Comparison of ENCODE assay signal across 1 cellular context in the genomic region with DNA sequence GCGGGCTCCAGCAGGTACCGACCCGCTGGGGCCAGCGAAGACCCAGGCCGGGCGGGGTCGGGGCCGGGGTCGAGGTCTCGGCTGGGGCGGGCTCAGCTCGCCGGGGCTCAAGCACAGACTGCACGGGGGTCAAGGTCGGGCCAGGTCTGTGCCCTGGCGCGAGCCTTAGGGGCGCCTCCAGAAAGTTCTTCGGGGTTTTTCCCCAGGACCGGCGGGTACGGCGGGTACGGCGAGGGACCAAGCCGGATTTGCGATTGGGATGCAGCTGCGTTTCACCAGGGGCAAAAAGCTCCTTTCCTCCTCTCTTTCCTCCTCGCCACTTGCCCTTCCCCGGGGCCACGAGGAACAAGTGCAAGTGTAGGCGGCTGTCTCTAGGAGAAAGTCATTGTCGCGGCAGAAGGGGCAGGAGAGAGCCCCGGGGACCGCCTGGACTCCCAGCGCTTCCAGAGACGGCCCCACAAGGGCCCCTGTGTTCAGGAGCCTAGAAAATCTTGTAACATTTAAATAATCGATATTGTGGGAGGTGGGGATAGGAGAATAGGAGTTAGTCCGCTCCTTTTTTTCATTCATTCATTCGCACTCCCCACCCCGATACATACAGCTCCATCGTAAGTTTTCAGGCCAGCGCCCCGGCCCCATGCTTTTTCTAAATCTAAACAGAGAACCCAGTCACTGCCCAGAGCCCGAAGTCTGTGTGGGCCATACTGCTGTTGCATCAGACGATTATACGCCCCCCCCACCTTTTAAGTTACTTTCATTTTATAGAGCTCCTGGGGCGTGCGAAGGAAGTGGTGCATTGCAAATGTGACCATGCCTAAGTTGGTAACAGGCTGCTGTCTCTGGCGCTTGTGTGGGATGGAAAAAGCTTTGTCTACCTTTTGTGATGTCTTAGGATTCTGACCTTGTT.
A peak's percentile ranks its signal among the peaks of the same experiment; 100 is the strongest.
TF ChIP-seq lines count a peak whose summit lies in the region.

No MANE protein-coding gene starts in this region.

TF ChIP-seq in HEK293, 187 proteins besides CTCF, POLR2A, EP300 and RAD21 (continued from another document and continues in another):
- TF ChIP-seq ZNF558 (tag by site-specific recombination; IDR thresholded peaks at IDR 0.05) (no peak), ZNF660 (tag by site-specific recombination; IDR thresholded peaks at IDR 0.05) (peak; percentile 77), GLI4 (tag by site-specific recombination; IDR thresholded peaks at IDR 0.05) (no peak), ZEB2 (tag by site-specific recombination; IDR thresholded peaks at IDR 0.05) (no peak), EGR2 (tag by site-specific recombination; IDR thresholded peaks at IDR 0.05; ENCODE audit: low read depth) (peak; percentile 67), ZNF776 (tag by site-specific recombination; IDR thresholded peaks at IDR 0.05; ENCODE audit: borderline replicate concordance) (0 out of 2 replicates have a peak, but pooled peaks have one; percentile 14), ZNF394 (tag by site-specific recombination; IDR thresholded peaks at IDR 0.05; ENCODE audit: borderline replicate concordance) (peak; percentile 8; the same call in 1 of the 2 replicates), PRDM10 (tag by site-specific recombination; IDR thresholded peaks at IDR 0.05) (0 out of 2 replicates have a peak, but pooled peaks have one; percentile 19), ZBTB1 (tag by site-specific recombination; IDR thresholded peaks at IDR 0.05) (no peak), ZFHX2 (tag by site-specific recombination; conservative IDR thresholded peaks at IDR 0.05) (peak; percentile 59), ZNF148 (tag by site-specific recombination; IDR thresholded peaks at IDR 0.05; ENCODE audit: borderline replicate concordance) (0 out of 2 replicates have a peak, but pooled peaks have one; percentile 2), HOXD13 (CRISPR knock-in tag; IDR thresholded peaks at IDR 0.05; ENCODE audit: borderline replicate concordance) (0 out of 2 replicates have a peak, but pooled peaks have one; percentile 45), PRDM1 (tag by site-specific recombination; IDR thresholded peaks at IDR 0.05) (peak; percentile 88), ZNF701 (tag by site-specific recombination; IDR thresholded peaks at IDR 0.05) (no peak), SP7 (tag by site-specific recombination; IDR thresholded peaks at IDR 0.05) (0 out of 2 replicates have a peak, but pooled peaks have one; percentile 17), ZNF501 (tag by site-specific recombination; IDR thresholded peaks at IDR 0.05) (peak; percentile 1), SP3 (tag by site-specific recombination; IDR thresholded peaks at IDR 0.05) (0 out of 2 replicates have a peak, but pooled peaks have one; percentile 8), ZSCAN30 (tag by site-specific recombination; IDR thresholded peaks at IDR 0.05) (peak; percentile 66), ZNF645 (tag by site-specific recombination; IDR thresholded peaks at IDR 0.05) (0 out of 2 replicates have a peak, but pooled peaks have one; percentile 34), ZNF596 (tag by site-specific recombination; IDR thresholded peaks at IDR 0.05) (no peak), ZNF561 (tag by site-specific recombination; IDR thresholded peaks at IDR 0.05; ENCODE audit: borderline replicate concordance) (0 out of 2 replicates have a peak, but pooled peaks have one; percentile 30), HOXA7 (CRISPR knock-in tag; IDR thresholded peaks at IDR 0.05; ENCODE audit: borderline replicate concordance) (0 out of 2 replicates have a peak, but pooled peaks have one; percentile 8), KLF1 (tag by site-specific recombination; IDR thresholded peaks at IDR 0.05) (no peak), KLF9 (tag by site-specific recombination; IDR thresholded peaks at IDR 0.05; ENCODE audit: low read depth) (no peak), ZNF112 (tag by site-specific recombination; IDR thresholded peaks at IDR 0.05) (peak; percentile 32; the same call in 1 of the 2 replicates), BCL11B (tag by site-specific recombination; IDR thresholded peaks at IDR 0.05; ENCODE audit: low read depth) (peak; percentile 89), ZBTB20 (tag by site-specific recombination; IDR thresholded peaks at IDR 0.05) (peak; percentile 56)
- TF ChIP-seq, protein P1, sequence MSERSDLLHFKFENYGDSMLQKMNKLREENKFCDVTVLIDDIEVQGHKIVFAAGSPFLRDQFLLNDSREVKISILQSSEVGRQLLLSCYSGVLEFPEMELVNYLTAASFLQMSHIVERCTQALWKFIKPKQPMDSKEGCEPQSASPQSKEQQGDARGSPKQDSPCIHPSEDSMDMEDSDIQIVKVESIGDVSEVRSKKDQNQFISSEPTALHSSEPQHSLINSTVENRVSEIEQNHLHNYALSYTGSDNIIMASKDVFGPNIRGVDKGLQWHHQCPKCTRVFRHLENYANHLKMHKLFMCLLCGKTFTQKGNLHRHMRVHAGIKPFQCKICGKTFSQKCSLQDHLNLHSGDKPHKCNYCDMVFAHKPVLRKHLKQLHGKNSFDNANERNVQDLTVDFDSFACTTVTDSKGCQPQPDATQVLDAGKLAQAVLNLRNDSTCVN (tag by site-specific recombination; optimal IDR thresholded peaks at IDR 0.05): peak; percentile 41
- TF ChIP-seq, protein P2, sequence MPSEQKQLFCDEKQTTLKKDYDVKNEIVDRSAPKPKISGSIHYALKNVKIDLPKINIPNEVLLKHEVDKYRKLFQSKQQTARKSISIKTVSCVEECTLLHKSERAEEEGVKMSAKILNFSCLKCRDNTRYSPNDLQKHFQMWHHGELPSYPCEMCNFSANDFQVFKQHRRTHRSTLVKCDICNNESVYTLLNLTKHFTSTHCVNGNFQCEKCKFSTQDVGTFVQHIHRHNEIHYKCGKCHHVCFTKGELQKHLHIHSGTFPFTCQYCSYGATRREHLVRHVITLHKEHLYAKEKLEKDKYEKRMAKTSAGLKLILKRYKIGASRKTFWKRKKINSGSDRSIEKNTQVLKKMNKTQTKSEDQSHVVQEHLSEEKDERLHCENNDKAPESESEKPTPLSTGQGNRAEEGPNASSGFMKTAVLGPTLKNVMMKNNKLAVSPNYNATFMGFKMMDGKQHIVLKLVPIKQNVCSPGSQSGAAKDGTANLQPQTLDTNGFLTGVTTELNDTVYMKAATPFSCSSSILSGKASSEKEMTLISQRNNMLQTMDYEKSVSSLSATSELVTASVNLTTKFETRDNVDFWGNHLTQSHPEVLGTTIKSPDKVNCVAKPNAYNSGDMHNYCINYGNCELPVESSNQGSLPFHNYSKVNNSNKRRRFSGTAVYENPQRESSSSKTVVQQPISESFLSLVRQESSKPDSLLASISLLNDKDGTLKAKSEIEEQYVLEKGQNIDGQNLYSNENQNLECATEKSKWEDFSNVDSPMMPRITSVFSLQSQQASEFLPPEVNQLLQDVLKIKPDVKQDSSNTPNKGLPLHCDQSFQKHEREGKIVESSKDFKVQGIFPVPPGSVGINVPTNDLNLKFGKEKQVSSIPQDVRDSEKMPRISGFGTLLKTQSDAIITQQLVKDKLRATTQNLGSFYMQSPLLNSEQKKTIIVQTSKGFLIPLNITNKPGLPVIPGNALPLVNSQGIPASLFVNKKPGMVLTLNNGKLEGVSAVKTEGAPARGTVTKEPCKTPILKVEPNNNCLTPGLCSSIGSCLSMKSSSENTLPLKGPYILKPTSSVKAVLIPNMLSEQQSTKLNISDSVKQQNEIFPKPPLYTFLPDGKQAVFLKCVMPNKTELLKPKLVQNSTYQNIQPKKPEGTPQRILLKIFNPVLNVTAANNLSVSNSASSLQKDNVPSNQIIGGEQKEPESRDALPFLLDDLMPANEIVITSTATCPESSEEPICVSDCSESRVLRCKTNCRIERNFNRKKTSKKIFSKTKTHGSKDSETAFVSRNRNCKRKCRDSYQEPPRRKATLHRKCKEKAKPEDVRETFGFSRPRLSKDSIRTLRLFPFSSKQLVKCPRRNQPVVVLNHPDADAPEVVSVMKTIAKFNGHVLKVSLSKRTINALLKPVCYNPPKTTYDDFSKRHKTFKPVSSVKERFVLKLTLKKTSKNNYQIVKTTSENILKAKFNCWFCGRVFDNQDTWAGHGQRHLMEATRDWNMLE (tag by site-specific recombination; conservative IDR thresholded peaks at IDR 0.05; ENCODE audit: low read depth): no peak
- TF ChIP-seq, protein P3, sequence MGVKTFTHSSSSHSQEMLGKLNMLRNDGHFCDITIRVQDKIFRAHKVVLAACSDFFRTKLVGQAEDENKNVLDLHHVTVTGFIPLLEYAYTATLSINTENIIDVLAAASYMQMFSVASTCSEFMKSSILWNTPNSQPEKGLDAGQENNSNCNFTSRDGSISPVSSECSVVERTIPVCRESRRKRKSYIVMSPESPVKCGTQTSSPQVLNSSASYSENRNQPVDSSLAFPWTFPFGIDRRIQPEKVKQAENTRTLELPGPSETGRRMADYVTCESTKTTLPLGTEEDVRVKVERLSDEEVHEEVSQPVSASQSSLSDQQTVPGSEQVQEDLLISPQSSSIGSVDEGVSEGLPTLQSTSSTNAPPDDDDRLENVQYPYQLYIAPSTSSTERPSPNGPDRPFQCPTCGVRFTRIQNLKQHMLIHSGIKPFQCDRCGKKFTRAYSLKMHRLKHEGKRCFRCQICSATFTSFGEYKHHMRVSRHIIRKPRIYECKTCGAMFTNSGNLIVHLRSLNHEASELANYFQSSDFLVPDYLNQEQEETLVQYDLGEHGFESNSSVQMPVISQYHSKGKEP (tag by site-specific recombination; IDR thresholded peaks at IDR 0.05): no peak
- TF ChIP-seq, protein P4, sequence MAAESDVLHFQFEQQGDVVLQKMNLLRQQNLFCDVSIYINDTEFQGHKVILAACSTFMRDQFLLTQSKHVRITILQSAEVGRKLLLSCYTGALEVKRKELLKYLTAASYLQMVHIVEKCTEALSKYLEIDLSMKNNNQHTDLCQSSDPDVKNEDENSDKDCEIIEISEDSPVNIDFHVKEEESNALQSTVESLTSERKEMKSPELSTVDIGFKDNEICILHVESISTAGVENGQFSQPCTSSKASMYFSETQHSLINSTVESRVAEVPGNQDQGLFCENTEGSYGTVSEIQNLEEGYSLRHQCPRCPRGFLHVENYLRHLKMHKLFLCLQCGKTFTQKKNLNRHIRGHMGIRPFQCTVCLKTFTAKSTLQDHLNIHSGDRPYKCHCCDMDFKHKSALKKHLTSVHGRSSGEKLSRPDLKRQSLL (tag by site-specific recombination; IDR thresholded peaks at IDR 0.05): peak; percentile 66
